1 cellular context compared by ENCODE assay signal in the genomic region with DNA sequence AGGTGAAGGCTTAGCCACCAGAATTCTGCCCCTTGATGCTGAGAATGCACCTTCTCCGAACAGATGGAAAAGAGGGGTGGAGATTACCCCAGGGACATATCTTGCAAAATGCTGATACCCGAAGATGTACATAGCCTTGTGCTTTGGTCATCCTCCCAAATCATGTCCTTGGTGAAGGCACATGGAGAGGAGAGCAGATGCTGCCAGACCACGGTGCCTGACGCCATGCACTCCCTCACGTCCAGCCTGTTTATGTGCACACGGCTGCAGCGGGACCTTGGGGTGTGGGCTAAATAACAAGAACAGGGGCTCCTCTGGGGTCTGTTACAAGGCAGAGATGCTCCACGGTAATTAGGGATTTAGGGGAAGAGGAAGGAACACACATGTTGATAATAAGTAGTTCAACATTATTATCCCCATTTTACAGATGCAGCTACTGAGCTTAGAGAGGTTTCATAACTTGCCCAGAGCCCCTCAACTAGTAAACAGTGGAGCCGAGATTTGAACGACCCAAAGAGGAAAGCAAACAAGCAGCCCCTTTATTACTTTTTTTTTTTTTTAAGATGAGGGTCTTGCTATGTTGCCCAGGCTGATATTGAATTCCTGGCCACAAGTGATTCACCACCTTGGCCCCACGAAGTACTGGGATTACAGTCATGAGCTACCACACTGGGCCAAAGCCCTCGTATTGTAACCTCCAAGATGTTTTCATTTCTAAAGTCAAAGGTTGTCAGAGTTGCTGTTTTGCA.
TF ChIP-seq lines count a peak whose summit lies in the region.

No MANE protein-coding gene starts in this region.

TF ChIP-seq in IMR-90, 13 proteins besides CTCF, POLR2A, EP300 and RAD21:
- TF ChIP-seq FOS (IDR thresholded peaks at IDR 0.05; ENCODE audit: low read depth, low read length) (no peak), RCOR1 (IDR thresholded peaks at IDR 0.05; ENCODE audit: insufficient replicate concordance, low read length) (no peak), MXI1 (IDR thresholded peaks at IDR 0.05; ENCODE audit: borderline replicate concordance, low read depth, low read length) (no peak), SMC3 (IDR thresholded peaks at IDR 0.05; ENCODE audit: low read depth, low read length) (no peak), CEBPB (IDR thresholded peaks at IDR 0.05; ENCODE audit: low read depth, low read length) (no peak)
TF ChIP-seq in IMR-90: peak in this region for 0.
